In genomic region chr19:1885398-1886119, GRCh38 we compare ENCODE assay signal across 8 cellular contexts. TPM values are rescaled to one million over a fixed set of nuclear protein-coding genes. Genes with fewer than 3 reads are reported as not detected.
A peak's percentile ranks its signal among the peaks of the same experiment; 100 is the strongest.
DNase-seq lines count a peak whose midpoint lies in the region; ATAC-seq and TF ChIP-seq lines count a peak whose summit lies in the region.
"Not testable (repeated sequence)": the region's sequence is repeated elsewhere in the genome, so short reads cannot be mapped to it uniquely, and the experiment has no call there.

Gene ABHD17A (minus strand): TSS chr19:1885496. CDS start chr19:1881566, 3,930 bp downstream.

- peaks cover 20% of the 10 kb centered on the region for H3K36me3 Mint-ChIP-seq in T-helper 1 cell treated with Interleukin-12 subunit alpha and Interleukin-12 subunit beta and Interleukin-4 antibody, amounts not matched to agents 30 μg/mL and 1 μg/mL, for 36 hours (ENCODE audit: low read depth)
- not testable (repeated sequence) for H3K36me3 Mint-ChIP-seq in osteocyte (ENCODE audit: unreplicated experiment)

- peak within 1 kb of the TSS; percentile 97 for H3K27ac Mint-ChIP-seq in T-helper 1 cell treated with Interleukin-12 subunit alpha and Interleukin-12 subunit beta and Interleukin-4 antibody, amounts not matched to agents 30 μg/mL and 1 μg/mL, for 36 hours
- peak within 1 kb of the TSS; percentile 82 for H3K27ac Mint-ChIP-seq in osteocyte (ENCODE audit: unreplicated experiment)

- not testable (repeated sequence) for H3K9me3 Mint-ChIP-seq in T-helper 1 cell treated with Interleukin-12 subunit alpha and Interleukin-12 subunit beta and Interleukin-4 antibody, amounts not matched to agents 30 μg/mL and 1 μg/mL, for 36 hours; osteocyte (ENCODE audit: unreplicated experiment)

- peak within 1 kb of the TSS; percentile 98 for H3K4me3 Mint-ChIP-seq in T-helper 1 cell treated with Interleukin-12 subunit alpha and Interleukin-12 subunit beta and Interleukin-4 antibody, amounts not matched to agents 30 μg/mL and 1 μg/mL, for 36 hours
- peak within 1 kb of the TSS; percentile 98 for H3K4me3 Mint-ChIP-seq in osteocyte (ENCODE audit: unreplicated experiment)

- ATAC-seq in HG02759 (IDR thresholded peaks at IDR 0.05; ENCODE audit: unreplicated experiment) (peak; percentile 89), Right ventricle myocardium inferior (peak; percentile 96)

- H3K27ac ChIP-seq in adipose tissue (ENCODE audit: low read depth, low read length): not testable (repeated sequence)
- peak within 1 kb of the TSS; percentile 61 for H3K27ac ChIP-seq in temporal lobe (ENCODE audit: low read depth, low read length)

- intact Hi-C loops in Right ventricle myocardium inferior (cut with DNase I): not testable (repeated sequence)

- not testable (repeated sequence) for H3K27me3 Mint-ChIP-seq in T-helper 1 cell treated with Interleukin-12 subunit alpha and Interleukin-12 subunit beta and Interleukin-4 antibody, amounts not matched to agents 30 μg/mL and 1 μg/mL, for 36 hours (ENCODE audit: low read depth); osteocyte (ENCODE audit: unreplicated experiment)

- 21 to 24% (median 23%) methylated on average over 40 to 46 of the region's 46 CpGs for WGBS in adipose tissue, 3 donors

- DNase-seq in GM04504 (ENCODE audit: low read depth): peak; percentile 86
- peak; percentile 53 for DNase-seq in NCI-H1694 treated with DMSO at 0.1 percent for 48 hours (lab: John Stamatoyannopoulos, UW)
- peak; percentile 97 for DNase-seq in Right ventricle myocardium inferior (ENCODE audit: missing footprints)
- peak; percentile 96 for DNase-seq in osteocyte (ENCODE audit: extremely low spot score, unreplicated experiment)

- H3K4me1 Mint-ChIP-seq in T-helper 1 cell treated with Interleukin-12 subunit alpha and Interleukin-12 subunit beta and Interleukin-4 antibody, amounts not matched to agents 30 μg/mL and 1 μg/mL, for 36 hours (ENCODE audit: low read depth): peaks cover 30% of the 10 kb centered on the region
- H3K4me1 Mint-ChIP-seq in osteocyte (ENCODE audit: unreplicated experiment): peaks cover 30% of the 10 kb centered on the region

- not testable (repeated sequence) for TF ChIP-seq CTCF in osteocyte (IDR thresholded peaks at IDR 0.05)

RNA-seq across cellular contexts. Expression of gene ABHD17A, which starts in this region (rescaled TPM):
- 10 to 100 TPM; 46.1 to 92.9 (median 59.2) TPM for polyA plus RNA-seq in adipose tissue
- total RNA-seq in Right ventricle myocardium inferior (61.5 TPM), osteocyte (63.4 and 64.0 TPM in 2 replicates), temporal lobe (22.6 TPM)
